ENCODE assay signal across 30 cellular contexts in genomic region chr14:87286191-87286590, GRCh38.
"Had no signal": no experiment of that assay in that cellular context is flagged by ENCODE, and none has a peak within 500 bp of the region (broad histone marks: within the 10 kb centered on the region; RNA-seq: fewer than 3 reads in every experiment).

No MANE protein-coding gene starts in this region.

- DNase-seq: activated CD4-positive, alpha-beta memory T cell treated with anti-CD3 and anti-CD28 coated beads for 36 hours; activated CD4-positive, alpha-beta T cell treated with anti-CD3 and anti-CD28 coated beads for 36 hours; activated CD4-positive, alpha-beta T cell treated with anti-CD3 and anti-CD28 coated beads, Interleukin-2, amount 10 ng/mL, durations not matched to agents 24 days and 14 days; activated CD4-positive, CD25-positive, alpha-beta regulatory T cell; activated CD4-positive, CD25-positive, alpha-beta regulatory T cell treated with anti-CD3 and anti-CD28 coated beads, Interleukin-2, amount 50 U/mL, for 72 hours; activated CD8-positive, alpha-beta memory T cell treated with anti-CD3 and anti-CD28 coated beads, Interleukin-2, amount 10 ng/mL, durations not matched to agents 7 days and 5 days; activated CD8-positive, alpha-beta memory T cell treated with anti-CD3 and anti-CD28 coated beads, Interleukin-2, amount 50 U/mL, for 4 hours; activated CD8-positive, alpha-beta T cell treated with anti-CD3 and anti-CD28 coated beads, Interleukin-2, amount 10 ng/mL, durations not matched to agents 7 days and 5 days; activated effector memory CD4-positive, alpha-beta T cell treated with anti-CD3 and anti-CD28 coated beads, Interleukin-2, amount 50 U/mL, for 16 hours; activated naive CD4-positive, alpha-beta T cell treated with anti-CD3 and anti-CD28 coated beads for 36 hours; activated naive CD8-positive, alpha-beta T cell treated with anti-CD3 and anti-CD28 coated beads for 36 hours; activated naive CD8-positive, alpha-beta T cell treated with anti-CD3 and anti-CD28 coated beads, Interleukin-2, amount 50 U/mL, for 24 hours; activated T-cell treated with anti-CD3 and anti-CD28 coated beads, Interleukin-2, amount 50 U/mL, for 1 hour; activated T-cell treated with anti-CD3 and anti-CD28 coated beads, Interleukin-2, amount 50 U/mL, for 48 hours; adrenal gland; amygdala; aorta; body of pancreas; dorsolateral prefrontal cortex; effector memory CD4-positive, alpha-beta T cell; endodermal cell; erythroblast; foreskin melanocyte; heart right ventricle; T-helper 2 cell had no signal

- ATAC-seq: activated CD4-positive, alpha-beta T cell treated with anti-CD3 and anti-CD28 coated beads for 36 hours; activated CD8-positive, alpha-beta memory T cell treated with anti-CD3 and anti-CD28 coated beads, Interleukin-2, amount 10 ng/mL, durations not matched to agents 7 days and 5 days; activated CD8-positive, alpha-beta T cell treated with anti-CD3 and anti-CD28 coated beads, Interleukin-2, amount 10 ng/mL, durations not matched to agents 7 days and 5 days; activated naive CD8-positive, alpha-beta T cell treated with anti-CD3 and anti-CD28 coated beads, Interleukin-2, amount 50 U/mL, for 24 hours; body of pancreas; gastroesophageal sphincter; heart right ventricle had no signal

- H3K27ac ChIP-seq: adrenal gland, body of pancreas, cardiac muscle cell, coronary artery, dorsolateral prefrontal cortex, esophagus muscularis mucosa, gastroesophageal sphincter, heart right ventricle, hepatocyte had no signal

- H3K4me3 ChIP-seq: adrenal gland, body of pancreas, cardiac muscle cell, coronary artery, dorsolateral prefrontal cortex, esophagus muscularis mucosa, gastroesophageal sphincter, heart right ventricle, hepatocyte had no signal
